ENCODE assay signal across 29 cellular contexts in genomic region chr11:85758480-85759039, GRCh38. TPM values are rescaled to one million over a fixed set of nuclear protein-coding genes. Genes with fewer than 3 reads are reported as not detected.
DNase-seq lines count a peak whose midpoint lies in the region; ATAC-seq and TF ChIP-seq lines count a peak whose summit lies in the region.
"Had no signal": no experiment of that assay in that cellular context is flagged by ENCODE, and none has a peak within 500 bp of the region (broad histone marks: within the 10 kb centered on the region; RNA-seq: fewer than 3 reads in every experiment).

No MANE protein-coding gene starts in this region.

- no peaks in the 10 kb centered on the region for H3F3A ChIP-seq in PC-3 (ENCODE audit: low read length, unreplicated experiment)

- no peak overlapping the region for H3K4me3 Mint-ChIP-seq in activated CD4-positive, alpha-beta T cell treated with anti-CD3 and anti-CD28 coated beads, Interleukin-2, amount 10 ng/mL, durations not matched to agents 7 days and 5 days
- no peak overlapping the region for H3K4me3 Mint-ChIP-seq in CD8-positive, alpha-beta T cell
- peak overlapping the region; percentile 40 to 79 (median 61) for H3K4me3 Mint-ChIP-seq in immature natural killer cell
- H3K4me3 Mint-ChIP-seq: CD14-positive monocyte had no signal

- H3K27ac ChIP-seq in CD8-positive, alpha-beta T cell (ENCODE audit: low read depth, low read length) = no peak overlapping the region
- peak overlapping the region; percentile 31 for H3K27ac ChIP-seq in PC-3 (ENCODE audit: low read length)
- H3K27ac ChIP-seq: adrenal gland, body of pancreas, esophagus squamous epithelium, foreskin keratinocyte, neutrophil, SK-N-MC had no signal

- DNase-seq in activated CD4-positive, alpha-beta T cell treated with anti-CD3 and anti-CD28 coated beads, Interleukin-2, amount 10 ng/mL, durations not matched to agents 7 days and 5 days = no peak
- no peak for DNase-seq in activated CD4-positive, alpha-beta T cell treated with anti-CD3 and anti-CD28 coated beads, Interleukin-2, amount 50 U/mL, for 4 hours
- no peak for DNase-seq in CD8-positive, alpha-beta T cell
- DNase-seq in PC-3 = no peak
- no peak for DNase-seq in immature natural killer cell
- no peak for DNase-seq in kidney glomerular epithelial cell (lab: John Stamatoyannopoulos, UW)
- DNase-seq in NCI-H510A treated with DMSO at 0.1 percent for 48 hours (lab: John Stamatoyannopoulos, UW) = no peak
- DNase-seq: adrenal gland; body of pancreas; cerebellar nuclear complex; esophagus squamous epithelium; foreskin keratinocyte; HCEC 1CT; head of caudate nucleus; Kasumi-1; kidney; NCI-H1417 treated with DMSO at 0.1 percent for 48 hours; NCI-H2029 treated with DMSO at 0.1 percent for 48 hours; NCI-H526; OCI-M1; posterior cingulate gyrus; right cardiac atrium; stimulated activated CD4-positive, alpha-beta T cell treated with anti-CD3 and anti-CD28 coated beads, Interleukin-2, amount 100 ng/mL, for 24 hours; stomach had no signal

- no peaks in the 10 kb centered on the region for H3K36me3 ChIP-seq in CD8-positive, alpha-beta T cell (ENCODE audit: insufficient read depth, low read length)
- H3K36me3 ChIP-seq in PC-3 (ENCODE audit: low read depth, low read length) = peaks cover 7% of the 10 kb centered on the region; the same call in 1 of the 2 replicates
- H3K36me3 ChIP-seq: adrenal gland, esophagus squamous epithelium, neutrophil, stomach had no signal

- BruUV-seq in PC-3 (replicated peaks; lab: Mats Ljungman, UMichigan) = no TSS peak

- no peaks in the 10 kb centered on the region for H3K27me3 ChIP-seq in CD8-positive, alpha-beta T cell (ENCODE audit: insufficient read depth, low read length)
- H3K27me3 ChIP-seq in PC-3 (ENCODE audit: low read length) = no peaks in the 10 kb centered on the region
- H3K27me3 ChIP-seq: adrenal gland, body of pancreas, esophagus squamous epithelium, foreskin keratinocyte, neutrophil, stomach had no signal

- no peak overlapping the region for H3K9ac ChIP-seq in PC-3 (ENCODE audit: low read length)

- no peak for ATAC-seq in CD8-positive, alpha-beta T cell
- ATAC-seq in PC-3 (no peak), HG02759 (IDR thresholded peaks at IDR 0.05; ENCODE audit: unreplicated experiment) (no peak)
- ATAC-seq: body of pancreas, foreskin keratinocyte, right cardiac atrium had no signal

- H3K9me3 ChIP-seq in CD8-positive, alpha-beta T cell (ENCODE audit: low read length) = no peaks in the 10 kb centered on the region
- no peaks in the 10 kb centered on the region for H3K9me3 ChIP-seq in PC-3 (ENCODE audit: low read length)
- H3K9me3 ChIP-seq: adrenal gland, body of pancreas, esophagus squamous epithelium, neutrophil, stomach had no signal

- CTCF ChIA-PET in activated CD4-positive, alpha-beta T cell treated with anti-CD3 and anti-CD28 coated beads, Interleukin-2, amount 10 ng/mL, durations not matched to agents 7 days and 5 days (lab: Charles Lee) = interaction anchor here (0.7 to 1.2 kb wide), 2 partner anchors 10 to 107 kb away, joined by 3 read pairs; no protein-coding TSS in a partner anchor
- CTCF ChIA-PET in CD8-positive, alpha-beta T cell (lab: Charles Lee) = interaction anchor here (1.1 kb wide), 1 partner anchor 64 kb away, joined by 3 read pairs; no protein-coding TSS in a partner anchor
- CTCF ChIA-PET in PC-3 (lab: Charles Lee) = no interaction called here

- peaks cover 10% of the 10 kb centered on the region for H3K9me3 Mint-ChIP-seq in activated CD4-positive, alpha-beta T cell treated with anti-CD3 and anti-CD28 coated beads, Interleukin-2, amount 10 ng/mL, durations not matched to agents 7 days and 5 days
- H3K9me3 Mint-ChIP-seq in CD8-positive, alpha-beta T cell = no peaks in the 10 kb centered on the region
- no peaks in the 10 kb centered on the region for H3K9me3 Mint-ChIP-seq in immature natural killer cell
- H3K9me3 Mint-ChIP-seq: CD14-positive monocyte had no signal

- H2AFZ ChIP-seq in PC-3 (ENCODE audit: low read length) = no peak overlapping the region

- no peak for TF ChIP-seq CTCF in CD8-positive, alpha-beta T cell (IDR thresholded peaks at IDR 0.05)
- TF ChIP-seq CTCF in PC-3 (conservative IDR thresholded peaks at IDR 0.05; ENCODE audit: low read depth, low read length) = no peak

- no peak overlapping the region for H3K4me2 ChIP-seq in PC-3 (ENCODE audit: low read length)
- H3K4me2 ChIP-seq: smooth muscle cell had no signal

- intact Hi-C loops in CD8-positive, alpha-beta T cell (cut with DNase I, micrococcal nuclease) = loop anchor here in 1 of 2 experiments (5.0 to 10.0 kb wide), 2 partner anchors 61 to 1276 kb away; partner anchors contain the start of gene TMEM135
- intact Hi-C loops in PC-3 (cut with micrococcal nuclease) = no loop called here

- H4K20me1 ChIP-seq in PC-3 (ENCODE audit: low read length) = no peaks in the 10 kb centered on the region

- peaks cover 57% of the 10 kb centered on the region for H3K4me1 ChIP-seq in CD8-positive, alpha-beta T cell (ENCODE audit: insufficient read depth, low read length)
- peaks cover 38% of the 10 kb centered on the region for H3K4me1 ChIP-seq in PC-3 (ENCODE audit: insufficient read depth, low read length)
- H3K4me1 ChIP-seq: adrenal gland, body of pancreas, esophagus squamous epithelium had no signal

- peaks cover 70% of the 10 kb centered on the region for H3K4me1 Mint-ChIP-seq in activated CD4-positive, alpha-beta T cell treated with anti-CD3 and anti-CD28 coated beads, Interleukin-2, amount 10 ng/mL, durations not matched to agents 7 days and 5 days
- H3K4me1 Mint-ChIP-seq in CD8-positive, alpha-beta T cell (ENCODE audit: low read depth) = peaks cover 75% of the 10 kb centered on the region
- peaks cover 93 to 96% of the 10 kb centered on the region in 2 donors for H3K4me1 Mint-ChIP-seq in immature natural killer cell

- no peaks in the 10 kb centered on the region for H3K27me3 Mint-ChIP-seq in activated CD4-positive, alpha-beta T cell treated with anti-CD3 and anti-CD28 coated beads, Interleukin-2, amount 10 ng/mL, durations not matched to agents 7 days and 5 days
- H3K27me3 Mint-ChIP-seq in CD8-positive, alpha-beta T cell (ENCODE audit: low read depth) = no peaks in the 10 kb centered on the region
- peaks cover 4 to 14% (median 4%) of the 10 kb centered on the region in 3 donors for H3K27me3 Mint-ChIP-seq in immature natural killer cell (ENCODE audit: low read depth in 3 of 3)

- peak overlapping the region; percentile 75 for H3K27ac Mint-ChIP-seq in activated CD4-positive, alpha-beta T cell treated with anti-CD3 and anti-CD28 coated beads, Interleukin-2, amount 10 ng/mL, durations not matched to agents 7 days and 5 days
- H3K27ac Mint-ChIP-seq in CD8-positive, alpha-beta T cell = peak overlapping the region; percentile 80
- peak overlapping the region; percentile 82 to 98 (median 96) for H3K27ac Mint-ChIP-seq in immature natural killer cell
- H3K27ac Mint-ChIP-seq: CD14-positive monocyte had no signal

- H3K9me2 ChIP-seq in PC-3 (replicated peaks; ENCODE audit: low read length) = no peaks in the 10 kb centered on the region

- peaks cover 56% of the 10 kb centered on the region for H3K36me3 Mint-ChIP-seq in activated CD4-positive, alpha-beta T cell treated with anti-CD3 and anti-CD28 coated beads, Interleukin-2, amount 10 ng/mL, durations not matched to agents 7 days and 5 days (ENCODE audit: low read depth)
- H3K36me3 Mint-ChIP-seq in CD8-positive, alpha-beta T cell = no peaks in the 10 kb centered on the region
- H3K36me3 Mint-ChIP-seq in immature natural killer cell = peaks cover 22 to 26% (median 26%) of the 10 kb centered on the region in 3 donors
- H3K36me3 Mint-ChIP-seq: CD14-positive monocyte had no signal

- no peaks in the 10 kb centered on the region for H3K79me2 ChIP-seq in PC-3 (ENCODE audit: low read length)

- no peak overlapping the region for H3K4me3 ChIP-seq in CD8-positive, alpha-beta T cell (ENCODE audit: low read depth, low read length)
- no peak overlapping the region for H3K4me3 ChIP-seq in PC-3 (ENCODE audit: low read length)
- H3K4me3 ChIP-seq: adrenal gland, body of pancreas, esophagus squamous epithelium, SK-N-MC, smooth muscle cell, stomach had no signal

- POLR2A ChIA-PET in activated CD4-positive, alpha-beta T cell treated with anti-CD3 and anti-CD28 coated beads, Interleukin-2, amount 10 ng/mL, durations not matched to agents 7 days and 5 days (lab: Charles Lee) = no interaction called here
- POLR2A ChIA-PET in CD8-positive, alpha-beta T cell (lab: Charles Lee) = interaction anchor here (0.7 to 1.2 kb wide), 2 partner anchors 14 to 50 kb away, joined by 3 read pairs; no protein-coding TSS in a partner anchor
- POLR2A ChIA-PET in PC-3 (lab: Charles Lee; ENCODE audit: unreplicated experiment) = no interaction called here

RNA-seq across cellular contexts. Expression of gene SYTL2, which starts 52.4 kb away (rescaled TPM):
- total RNA-seq in activated CD4-positive, alpha-beta T cell treated with anti-CD3 and anti-CD28 coated beads, Interleukin-2, amount 10 ng/mL, durations not matched to agents 7 days and 5 days = 10 to 100 TPM; 43.5 to 45.6 TPM
- 10 to 100 TPM; 37.2 to 43.6 TPM for total RNA-seq in CD8-positive, alpha-beta T cell
- 51.7 and 57.1 TPM in 2 replicates for total RNA-seq in PC-3 (2014; rRNA removed)
- 10 to 100 TPM; 26.1 to 67.0 (median 33.3) TPM for polyA plus RNA-seq in immature natural killer cell

Comparison
In these comparisons a context has a peak if more than half of its experiments do, and no peak if none do; other contexts are left out.
1. H3K4me3 Mint-ChIP-seq: peak in immature natural killer cell (5 of 5); none in activated CD4-positive, alpha-beta T cell treated with anti-CD3 and anti-CD28 coated beads, Interleukin-2, amount 10 ng/mL, durations not matched to agents 7 days and 5 days (single experiment) and CD8-positive, alpha-beta T cell (single experiment).
2. Peak in every context shown above with its lines, with median percentiles within 50 percentile points of each other: H3K27ac Mint-ChIP-seq.